ENCODE assay signal across 1 cellular context in genomic region chr15:95644476-95644875, GRCh38.
TF ChIP-seq lines count a peak whose summit lies in the region.

No MANE protein-coding gene starts in this region.

TF ChIP-seq in K562, 482 proteins besides CTCF, POLR2A, EP300 and RAD21 (continued from another document):
- TF ChIP-seq ZBTB11 (CRISPR knock-in tag; IDR thresholded peaks at IDR 0.05) (no peak), SOX6 (IDR thresholded peaks at IDR 0.05) (no peak)
